In the genomic region with DNA sequence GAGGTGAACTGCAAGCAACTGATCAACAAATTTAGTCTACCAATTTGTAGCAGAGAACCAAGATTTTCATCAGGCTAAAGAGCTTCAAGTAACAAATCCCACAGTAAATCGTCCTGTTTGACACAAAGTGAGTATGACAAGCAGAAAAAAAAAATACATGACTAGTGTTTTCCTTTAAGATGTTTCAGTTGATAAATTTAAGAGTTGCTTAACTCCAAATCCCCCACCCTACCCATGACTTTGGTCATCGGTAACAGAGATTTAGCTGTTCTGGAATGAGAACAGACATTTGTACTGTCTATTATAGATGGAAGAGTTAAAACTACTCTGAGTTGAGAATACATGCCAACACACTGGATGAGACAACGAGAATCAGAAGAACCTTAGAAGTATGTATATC, we compare ENCODE assay signal across 23 cellular contexts.
"Had no signal": no experiment of that assay in that cellular context is flagged by ENCODE, and none has a peak within 500 bp of the region (broad histone marks: within the 10 kb centered on the region; RNA-seq: fewer than 3 reads in every experiment).

No MANE protein-coding gene starts in this region.

- H3K4me3 ChIP-seq: gastrocnemius medialis, left lung, right atrium auricular region, suprapubic skin, transverse colon, vagina had no signal

- H3K27me3 ChIP-seq: gastrocnemius medialis, left lung, right atrium auricular region, suprapubic skin, transverse colon, vagina had no signal

- DNase-seq: activated CD4-positive, alpha-beta T cell treated with anti-CD3 and anti-CD28 coated beads, Interleukin-2, amount 10 ng/mL, durations not matched to agents 7 days and 5 days; activated CD4-positive, CD25-positive, alpha-beta regulatory T cell; activated CD8-positive, alpha-beta memory T cell treated with anti-CD3 and anti-CD28 coated beads for 24 hours; activated CD8-positive, alpha-beta memory T cell treated with anti-CD3 and anti-CD28 coated beads, Interleukin-2, amount 50 U/mL, for 48 hours; activated naive CD4-positive, alpha-beta T cell treated with anti-CD3 and anti-CD28 coated beads, Interleukin-2, amount 50 U/mL, for 16 hours; effector CD8-positive, alpha-beta T cell; gastrocnemius medialis; head of caudate nucleus; left lung; stimulated activated CD4-positive, alpha-beta T cell treated with anti-CD3 and anti-CD28 coated beads, Interleukin-2, amount 100 ng/mL, for 24 hours; stimulated activated naive CD4-positive, alpha-beta T cell treated with Interleukin-2 at 50 U/mL for 16 hours; T-helper 1 cell; T-helper 9 cell; transverse colon had no signal

- H3K9me3 ChIP-seq: gastrocnemius medialis, left lung, right atrium auricular region, suprapubic skin, transverse colon, vagina had no signal

- H3K4me3 Mint-ChIP-seq: activated CD4-positive, alpha-beta T cell treated with anti-CD3 and anti-CD28 coated beads, Interleukin-2, amount 10 ng/mL, durations not matched to agents 7 days and 5 days; brain; central memory CD8-positive, alpha-beta T cell; dendritic cell treated with granulocyte-macrophage colony-stimulating factor and Interleukin-4, amounts not matched to agents 40 ng/mL and 50 ng/mL, for 4 days; neural crest cell had no signal

- H3K4me1 ChIP-seq: gastrocnemius medialis, left lung had no signal

- ATAC-seq: esophagus mucosa, gastrocnemius medialis, left lung had no signal

- H3K36me3 ChIP-seq: gastrocnemius medialis, transverse colon had no signal

- H3K27ac ChIP-seq: gastrocnemius medialis, left lung, right atrium auricular region, suprapubic skin, transverse colon, vagina had no signal

- H3K9me3 Mint-ChIP-seq: brain; central memory CD8-positive, alpha-beta T cell; dendritic cell treated with granulocyte-macrophage colony-stimulating factor and Interleukin-4, amounts not matched to agents 40 ng/mL and 50 ng/mL, for 4 days; neural crest cell had no signal

- H3K27ac Mint-ChIP-seq: activated CD4-positive, alpha-beta T cell treated with anti-CD3 and anti-CD28 coated beads, Interleukin-2, amount 10 ng/mL, durations not matched to agents 7 days and 5 days; dendritic cell treated with granulocyte-macrophage colony-stimulating factor and Interleukin-4, amounts not matched to agents 40 ng/mL and 50 ng/mL, for 4 days; progenitor cell of endocrine pancreas had no signal

- H3K27me3 Mint-ChIP-seq: activated CD4-positive, alpha-beta T cell treated with anti-CD3 and anti-CD28 coated beads, Interleukin-2, amount 10 ng/mL, durations not matched to agents 7 days and 5 days; central memory CD8-positive, alpha-beta T cell; dendritic cell treated with granulocyte-macrophage colony-stimulating factor and Interleukin-4, amounts not matched to agents 40 ng/mL and 50 ng/mL, for 4 days; progenitor cell of endocrine pancreas had no signal
